16 cellular contexts compared by ENCODE assay signal in genomic region chr4:143089291-143089690, GRCh38.
"Had no signal": no experiment of that assay in that cellular context is flagged by ENCODE, and none has a peak within 500 bp of the region (broad histone marks: within the 10 kb centered on the region; RNA-seq: fewer than 3 reads in every experiment).

No MANE protein-coding gene starts in this region.

- H3K27me3 ChIP-seq: breast epithelium, hepatocyte, transverse colon had no signal

- H3K36me3 Mint-ChIP-seq: immature natural killer cell, natural killer cell had no signal

- H3K27me3 Mint-ChIP-seq: progenitor cell of endocrine pancreas had no signal

- DNase-seq: activated CD4-positive, alpha-beta T cell treated with anti-CD3 and anti-CD28 coated beads, Interleukin-2, amount 50 U/mL, for 4 hours; activated CD4-positive, CD25-positive, alpha-beta regulatory T cell treated with anti-CD3 and anti-CD28 coated beads, Interleukin-2, amount 50 U/mL, for 72 hours; activated naive CD4-positive, alpha-beta T cell; activated T-cell treated with anti-CD3 and anti-CD28 coated beads for 4 hours; anterior cingulate cortex; immature natural killer cell; natural killer cell; occipital lobe; right cardiac atrium; small intestine; stimulated activated naive CD8-positive, alpha-beta T cell treated with anti-CD3 and anti-CD28 coated beads, Interleukin-15, Interleukin-2, amounts not matched to agents 100 U/mL and 50 U/mL, for 24 hours; transverse colon had no signal

- H3K4me1 Mint-ChIP-seq: immature natural killer cell, natural killer cell had no signal

- ATAC-seq: esophagus mucosa; natural killer cell; right cardiac atrium; stimulated activated naive CD8-positive, alpha-beta T cell treated with anti-CD3 and anti-CD28 coated beads, Interleukin-15, Interleukin-2, amounts not matched to agents 100 U/mL and 50 U/mL, for 24 hours had no signal

- H3K4me3 Mint-ChIP-seq: immature natural killer cell, natural killer cell had no signal

- H3K36me3 ChIP-seq: breast epithelium, transverse colon had no signal

- H3K27ac ChIP-seq: breast epithelium, hepatocyte, transverse colon had no signal

- H3K9me3 Mint-ChIP-seq: natural killer cell had no signal

- H3K4me1 ChIP-seq: breast epithelium had no signal

- H3K27ac Mint-ChIP-seq: immature natural killer cell, natural killer cell, progenitor cell of endocrine pancreas had no signal

- H3K9me3 ChIP-seq: breast epithelium, transverse colon had no signal

- H3K4me3 ChIP-seq: breast epithelium, hepatocyte, transverse colon had no signal
